In the genomic region with DNA sequence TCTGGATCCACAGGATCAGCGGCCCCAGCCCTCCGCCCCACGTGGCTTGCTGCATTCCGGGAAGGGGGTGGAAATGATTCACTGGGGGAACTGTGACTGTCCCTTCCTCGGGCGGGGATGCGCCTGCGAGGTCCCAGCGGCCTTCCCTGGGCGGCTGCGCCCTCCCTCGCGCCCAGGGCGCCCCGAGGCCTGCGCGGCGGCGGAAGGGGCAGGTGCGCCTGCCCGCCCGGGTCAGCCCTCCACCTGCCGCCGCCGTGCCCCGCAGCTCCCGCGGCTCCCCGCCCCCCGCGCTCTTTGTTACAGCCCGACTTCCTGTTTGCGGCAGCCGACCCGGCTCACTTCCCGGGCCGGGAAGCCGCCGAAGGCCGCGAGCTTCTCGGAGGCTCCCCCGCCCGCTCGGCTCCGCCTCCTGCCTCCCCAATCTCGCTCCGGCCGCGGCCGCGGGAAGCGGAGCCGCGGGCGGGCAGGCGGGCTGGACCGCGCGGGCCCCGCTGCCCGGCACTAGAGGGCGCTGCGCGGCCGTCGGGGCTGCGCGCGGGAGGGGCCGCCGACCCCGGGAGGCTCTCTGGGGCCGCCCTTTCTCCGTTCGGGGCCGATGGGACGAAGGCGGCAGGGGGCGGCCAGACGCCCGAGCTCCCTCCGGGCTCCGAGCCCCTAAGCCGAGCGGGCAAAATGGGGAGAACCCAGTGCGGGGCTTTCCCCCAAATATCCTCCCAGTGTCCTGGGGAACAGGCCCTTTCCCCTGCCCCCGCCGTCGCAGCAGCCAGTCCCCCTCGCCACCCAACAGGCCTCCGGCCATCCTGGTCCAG, we compare ENCODE assay signal across 8 cellular contexts. TPM values are rescaled to one million over a fixed set of nuclear protein-coding genes. Genes with fewer than 3 reads are reported as not detected.
DNase-seq lines count a peak whose midpoint lies in the region; ATAC-seq, FAIRE-seq and TF ChIP-seq lines count a peak whose summit lies in the region.

No MANE protein-coding gene starts in this region.

- H2AK5ac ChIP-seq in H1 (ENCODE audit: low read depth, low read length) (no peak overlapping the region), mesenchymal stem cell (ENCODE audit: low read length, severe bottlenecking) (no peak overlapping the region)

- H3K79me2 ChIP-seq in H1 (ENCODE audit: control insufficient read depth in 1 of 2, insufficient read depth in 2 of 2, low read length in 2 of 2): no peaks in the 10 kb centered on the region

- H3K36me3 Mint-ChIP-seq in activated CD8-positive, alpha-beta T cell treated with anti-CD3 and anti-CD28 coated beads for 36 hours (ENCODE audit: low read depth): no peaks in the 10 kb centered on the region

- peak overlapping the region; percentile 60 for H3K18ac ChIP-seq in H1 (ENCODE audit: extremely low read depth, low read length)
- H3K18ac ChIP-seq in mesenchymal stem cell (ENCODE audit: low read depth in 1 of 2, low read length in 2 of 2): peak overlapping the region; percentile 94 to 96

- H3K9me3 ChIP-seq in H1 (ENCODE audit: insufficient read depth in 2 of 2, low read depth in 1 of 2, low read length in 1 of 2) (no peaks in the 10 kb centered on the region), mesenchymal stem cell (ENCODE audit: control insufficient read depth, low read length) (no peaks in the 10 kb centered on the region)

- intact Hi-C loops in activated CD8-positive, alpha-beta T cell treated with anti-CD3 and anti-CD28 coated beads for 36 hours (cut with micrococcal nuclease): no loop called here

- peak overlapping the region; percentile 59 for H3K4me3 ChIP-seq in AG04449 (ENCODE audit: low read depth, low read length)
- peak overlapping the region; percentile 30 to 64 (median 52) for H3K4me3 ChIP-seq in H1 (ENCODE audit: extremely low read depth in 1 of 4, insufficient read depth in 2 of 4, low read depth in 3 of 4, low read length in 4 of 4)
- H3K4me3 ChIP-seq in mesenchymal stem cell (ENCODE audit: insufficient read depth in 1 of 2, low read depth in 1 of 2, low read length in 2 of 2): peak overlapping the region; percentile 59 to 77

- H2BK12ac ChIP-seq in H1 (ENCODE audit: low read depth, low read length) (peak overlapping the region; percentile 43; the same call in 1 of the 2 replicates), mesenchymal stem cell (ENCODE audit: low read length in 2 of 2) (peak overlapping the region; percentile 75 to 81)

- POLR2A ChIA-PET in AG04449 (lab: Yijun Ruan, JAX): interaction anchor here (0.6 to 3.6 kb wide), 7 partner anchors 12 to 176 kb away, joined by 3 to 54 read pairs (median 5); partner anchors contain the start of gene CHAC1
- POLR2A ChIA-PET in activated CD8-positive, alpha-beta T cell treated with anti-CD3 and anti-CD28 coated beads for 36 hours (lab: Charles Lee): interaction anchor here (0.8 to 5.5 kb wide), 12 partner anchors 12 to 289 kb away, joined by 3 to 67 read pairs (median 4); partner anchors contain the start of genes CHAC1, CHP1 and DLL4
- POLR2A ChIA-PET in H1 (lab: Charles Lee; ENCODE audit: partially characterized antibody): interaction anchor here (0.9 to 43.8 kb wide), 17 partner anchors 6 to 177 kb away, joined by 3 to 1505 read pairs (median 4); partner anchors contain the start of genes CHAC1, DLL4, RHOV and SPINT1

- no peak overlapping the region for H3K14ac ChIP-seq in H1 (ENCODE audit: insufficient read length)
- H3K14ac ChIP-seq in mesenchymal stem cell (ENCODE audit: low read length in 2 of 2): peak overlapping the region in 1 of 2 experiments; percentile 88

- ATAC-seq in GM18520 (IDR thresholded peaks at IDR 0.05; ENCODE audit: unreplicated experiment) (peak; percentile 64), HG03066 (IDR thresholded peaks at IDR 0.05; ENCODE audit: low read depth, unreplicated experiment) (peak; percentile 73)
- ATAC-seq in activated CD8-positive, alpha-beta T cell treated with anti-CD3 and anti-CD28 coated beads for 36 hours: peak; percentile 81

- DNase-seq in AG04449 (ENCODE audit: low read depth, low spot score) (no peak), NCI-H526 treated with DMSO at 0.1 percent for 48 hours (lab: John Stamatoyannopoulos, UW) (peak; percentile 49), H1 (ENCODE audit: low read depth in 1 of 2, low spot score in 2 of 2) (peak in 1 of 2 experiments; percentile 90), mesenchymal stem cell (peak; percentile 89)
- DNase-seq in activated CD8-positive, alpha-beta T cell treated with anti-CD3 and anti-CD28 coated beads for 36 hours: peak; percentile 78
- peak; percentile 30 to 33 for DNase-seq in stimulated activated CD8-positive, alpha-beta memory T cell treated with anti-CD3 and anti-CD28 coated beads, Interleukin-2, amount 100 ng/mL, for 1 hour (ENCODE audit: low read depth in 2 of 2)

- H3K36me3 ChIP-seq in H1 (ENCODE audit: control insufficient read depth in 2 of 4, insufficient read depth in 4 of 4, low read length in 3 of 4) (no peaks in the 10 kb centered on the region), mesenchymal stem cell (ENCODE audit: control insufficient read depth in 1 of 2, insufficient read depth in 2 of 2, low read depth in 1 of 2, low read length in 2 of 2) (no peaks in the 10 kb centered on the region)

- TF ChIP-seq POLR2A in H1 (IDR thresholded peaks at IDR 0.05; ENCODE audit: control extremely low read depth in 1 of 2, low read depth in 2 of 2, low read length in 2 of 2): no peak

- H3K9ac ChIP-seq in H1 (replicated peaks in 1 of 4; ENCODE audit: extremely low read depth in 1 of 4, low read depth in 3 of 4, low read length in 3 of 4) (peak overlapping the region in 3 of 4 experiments; percentile 57 to 74 (median 69); a peak in 6 of 7 replicates), mesenchymal stem cell (ENCODE audit: low read length) (peak overlapping the region; percentile 85)

- H4K91ac ChIP-seq in H1 (replicated peaks; ENCODE audit: insufficient read length, low read length) (peak overlapping the region; percentile 70), mesenchymal stem cell (ENCODE audit: low read length) (peak overlapping the region; percentile 91)

- FAIRE-seq in H1 (lab: Jason Lieb, UNC): no peak

- peak; percentile 36 to 71; a peak in 3 of 4 replicates for TF ChIP-seq RAD21 in H1 (IDR thresholded peaks at IDR 0.05 in 1 of 2, conservative IDR thresholded peaks at IDR 0.05 in 1 of 2; ENCODE audit: low read depth in 2 of 2, low read length in 2 of 2)

- no peak overlapping the region for H3K56ac ChIP-seq in H1 (replicated peaks; ENCODE audit: insufficient read length, low read depth, low read length)

- TF ChIP-seq CTCF in AG04449 (IDR thresholded peaks at IDR 0.05; ENCODE audit: insufficient read depth, low read length, missing control alignments): peak; percentile 39
- TF ChIP-seq CTCF in activated CD8-positive, alpha-beta T cell treated with anti-CD3 and anti-CD28 coated beads for 36 hours (IDR thresholded peaks at IDR 0.05): peak; percentile 63
- peak; percentile 71 to 80 (median 76) for TF ChIP-seq CTCF in H1 (IDR thresholded peaks at IDR 0.05; ENCODE audit: control extremely low read depth in 1 of 3, insufficient read depth in 1 of 3, low read depth in 1 of 3, low read length in 3 of 3)

- H3K27me3 Mint-ChIP-seq in activated CD8-positive, alpha-beta T cell treated with anti-CD3 and anti-CD28 coated beads for 36 hours: no peaks in the 10 kb centered on the region

- H4K8ac ChIP-seq in H1 (ENCODE audit: extremely low read depth, insufficient read depth, low read length): peak overlapping the region; percentile 97
- peak overlapping the region; percentile 98 for H4K8ac ChIP-seq in mesenchymal stem cell (ENCODE audit: low read length)

- peak overlapping the region; percentile 79 for H3K4me3 Mint-ChIP-seq in activated CD8-positive, alpha-beta T cell treated with anti-CD3 and anti-CD28 coated beads for 36 hours

- peak overlapping the region; percentile 64 to 92 for H3K4me2 ChIP-seq in H1 (ENCODE audit: insufficient read depth in 1 of 2, low read depth in 2 of 2, low read length in 2 of 2)
- H3K4me2 ChIP-seq in mesenchymal stem cell (ENCODE audit: low read length, poor library complexity, severe bottlenecking): peak overlapping the region; percentile 80

- peaks cover 5% of the 10 kb centered on the region; the same call in 1 of the 2 replicates for H3K23me2 ChIP-seq in H1 (ENCODE audit: low read depth, low read length)

- H3K4me1 Mint-ChIP-seq in activated CD8-positive, alpha-beta T cell treated with anti-CD3 and anti-CD28 coated beads for 36 hours (ENCODE audit: low read depth): peaks cover 34% of the 10 kb centered on the region

- H2AFZ ChIP-seq in H1 (ENCODE audit: low read length) (peak overlapping the region; percentile 92), mesenchymal stem cell (ENCODE audit: low read depth, low read length) (peak overlapping the region; percentile 86)

- no peak overlapping the region for H3K4ac ChIP-seq in H1 (replicated peaks; ENCODE audit: insufficient read length, low read depth, low read length)
- peak overlapping the region; percentile 89 to 93 for H3K4ac ChIP-seq in mesenchymal stem cell (ENCODE audit: low read depth in 1 of 2, low read length in 2 of 2)

- H3K79me1 ChIP-seq in H1 (ENCODE audit: low read depth, low read length): no peaks in the 10 kb centered on the region
- no peaks in the 10 kb centered on the region for H3K79me1 ChIP-seq in mesenchymal stem cell (replicated peaks; ENCODE audit: low read length, poor library complexity, severe bottlenecking)

- no peaks in the 10 kb centered on the region for H4K20me1 ChIP-seq in H1 (replicated peaks in 1 of 2; ENCODE audit: control insufficient read depth in 1 of 2, insufficient read depth in 2 of 2, low read length in 2 of 2)

- TF ChIP-seq EP300 in H1 (IDR thresholded peaks at IDR 0.05; ENCODE audit: borderline replicate concordance in 1 of 2, low read depth in 2 of 2, low read length in 2 of 2): 0 out of 3 replicates have a peak, but pooled peaks of 1 of the 2 experiments have one; percentile 23

- H2BK15ac ChIP-seq in H1 (ENCODE audit: low read length): peak overlapping the region; percentile 95; the same call in 1 of the 2 replicates
- peak overlapping the region; percentile 97 for H2BK15ac ChIP-seq in mesenchymal stem cell (ENCODE audit: low read depth, poor library complexity, severe bottlenecking)

- H3K27ac ChIP-seq in H1 (ENCODE audit: low read depth, low read length) (peak overlapping the region; percentile 58; the same call in 1 of the 2 replicates), mesenchymal stem cell (ENCODE audit: low read length, poor library complexity, severe bottlenecking) (no peak overlapping the region)

- CTCF ChIA-PET in AG04449 (lab: Yijun Ruan, JAX): interaction anchor here (0.6 to 7.9 kb wide), 53 partner anchors 7 to 342 kb away, joined by 3 to 179 read pairs (median 5); partner anchors contain the start of genes CHAC1, DLL4, PPP1R14D and VPS18
- CTCF ChIA-PET in activated CD8-positive, alpha-beta T cell treated with anti-CD3 and anti-CD28 coated beads for 36 hours (lab: Charles Lee): interaction anchor here (0.5 to 5.9 kb wide), 44 partner anchors 12 to 844 kb away, joined by 3 to 106 read pairs (median 4); partner anchors contain the start of genes CHAC1, CHP1, DLL4 and EXD1
- CTCF ChIA-PET in H1 (lab: Charles Lee; ENCODE audit: partially characterized antibody): interaction anchor here (0.7 to 33.1 kb wide), 26 partner anchors 10 to 257 kb away, joined by 3 to 590 read pairs (median 6); partner anchors contain the start of genes CHAC1, DLL4 and VPS18

- H3K9me3 Mint-ChIP-seq in activated CD8-positive, alpha-beta T cell treated with anti-CD3 and anti-CD28 coated beads for 36 hours: no peaks in the 10 kb centered on the region

- peaks cover 0 to 28% (median 12%) of the 10 kb centered on the region in 4 experiments; a peak in 6 of 7 replicates for H3K4me1 ChIP-seq in H1 (replicated peaks in 1 of 4; ENCODE audit: control insufficient read depth in 3 of 4, insufficient read depth in 4 of 4, low read length in 3 of 4)
- H3K4me1 ChIP-seq in mesenchymal stem cell (ENCODE audit: control insufficient read depth, insufficient read depth, low read depth, low read length): peaks cover 31% of the 10 kb centered on the region

- 0 out of 2 replicates have a peak overlapping the region, but pooled peaks have one; percentile 32 for H2BK20ac ChIP-seq in H1 (ENCODE audit: low read length)

- H2BK120ac ChIP-seq in H1 (replicated peaks; ENCODE audit: low read depth, low read length) (no peak overlapping the region), mesenchymal stem cell (ENCODE audit: low read depth, low read length) (peak overlapping the region; percentile 86)

- H2BK5ac ChIP-seq in H1 (ENCODE audit: low read depth, low read length) (no peak overlapping the region), mesenchymal stem cell (ENCODE audit: low read depth, low read length, poor library complexity, severe bottlenecking) (no peak overlapping the region)

- H3K23ac ChIP-seq in H1 (ENCODE audit: insufficient read length): no peak overlapping the region
- peak overlapping the region in 1 of 2 experiments; percentile 78 for H3K23ac ChIP-seq in mesenchymal stem cell (ENCODE audit: low read length in 2 of 2)

- 5% methylated on average over 63 of the region's 92 CpGs; no CpG with 5 or more reads in 1 of the 2 experiments for WGBS in H1 (ENCODE audit: extremely low coverage in 1 of 2, insufficient coverage in 1 of 2, insufficient read length in 1 of 2, insufficient replicate concordance in 2 of 2, low coverage in 1 of 2, low lambda C conversion rate in 2 of 2, missing lambda C conversion rate in 1 of 2), 2 experiments
- WGBS in mesenchymal stem cell: 1% methylated on average over 81 of the region's 92 CpGs

- H3K27me3 ChIP-seq in H1 (replicated peaks in 1 of 4; ENCODE audit: control insufficient read depth in 3 of 4, extremely low read depth in 1 of 4, insufficient read depth in 3 of 4, low read length in 3 of 4): peaks cover 0 to 25% (median 16%) of the 10 kb centered on the region in 4 experiments; a peak in 6 of 7 replicates
- H3K27me3 ChIP-seq in mesenchymal stem cell (ENCODE audit: control insufficient read depth in 1 of 2, insufficient read depth in 1 of 2, low read length in 2 of 2): peaks cover 3 to 8% of the 10 kb centered on the region in 2 experiments

- H3K27ac Mint-ChIP-seq in activated CD8-positive, alpha-beta T cell treated with anti-CD3 and anti-CD28 coated beads for 36 hours: peak overlapping the region; percentile 74

- H4K5ac ChIP-seq in H1 (ENCODE audit: insufficient read length, low read depth, low read length): no peak overlapping the region

RNA-seq across cellular contexts. Expression of gene CHAC1, which starts 11.5 kb away (rescaled TPM):
- 10 to 100 TPM; 21.9 to 22.6 TPM for total RNA-seq in activated CD8-positive, alpha-beta T cell treated with anti-CD3 and anti-CD28 coated beads for 36 hours
- 28.7 and 34.3 TPM in 2 replicates for total RNA-seq in H1 (2021; fragmentation: NEBNext Ultra II Directional; extraction: Animal tissue kit (Norgen Biotek cat#: 25700))
- 159 and 215 TPM in 2 replicates for polyA plus RNA-seq in H1 (2011; rRNA removed)
- 112 TPM for polyA plus RNA-seq in H1 (2011; cell fraction: cytosol; rRNA removed)
- 104 TPM for polyA plus RNA-seq in H1 (2011; cell fraction: nucleus; rRNA removed)
- polyA plus RNA-seq in H1 (2012, experiment 1 of 2): 33.4 to 49.1 TPM (median 43.9 TPM) in 4 replicates
- 56.2 TPM for polyA plus RNA-seq in H1 (2012, experiment 2 of 2)
- 17.9 TPM for polyA plus RNA-seq in H1 (2013, experiment 1 of 2)
- polyA plus RNA-seq in H1 (2013, experiment 2 of 2): 16.9 TPM
- 55.7 and 84.0 TPM in 2 replicates for polyA minus RNA-seq in H1 (2011; rRNA and poly(A)+ RNA removed)
- 89.2 TPM for polyA minus RNA-seq in H1 (2011; cell fraction: cytosol; rRNA and poly(A)+ RNA removed)
- 65.8 TPM for polyA minus RNA-seq in H1 (2011; cell fraction: nucleus; rRNA and poly(A)+ RNA removed)
- 88.1 TPM for polyA plus RNA-seq in mesenchymal stem cell (2013, experiment 1 of 2)
- polyA plus RNA-seq in mesenchymal stem cell (2013, experiment 2 of 2): 81.3 TPM

RNA-seq across cellular contexts. Expression of gene DLL4, which starts 12.6 kb away (rescaled TPM):
- not detected for total RNA-seq in activated CD8-positive, alpha-beta T cell treated with anti-CD3 and anti-CD28 coated beads for 36 hours
- 0.48 and 0.60 TPM in 2 replicates for total RNA-seq in H1 (2021; fragmentation: NEBNext Ultra II Directional; extraction: Animal tissue kit (Norgen Biotek cat#: 25700))
- 0.22 and 0.23 TPM in 2 replicates for polyA plus RNA-seq in H1 (2011; rRNA removed)
- polyA plus RNA-seq in H1 (2011; cell fraction: cytosol; rRNA removed): 0.21 TPM
- polyA plus RNA-seq in H1 (2011; cell fraction: nucleus; rRNA removed): 1.0 TPM
- 0.12 to 0.18 TPM (median 0.17 TPM) in 3 of 4 replicates, not detected in the other for polyA plus RNA-seq in H1 (2012, experiment 1 of 2)
- polyA plus RNA-seq in H1 (2012, experiment 2 of 2): 0.16 TPM
- polyA plus RNA-seq in H1 (2013, experiment 1 of 2): 0.20 TPM
- 0.20 TPM for polyA plus RNA-seq in H1 (2013, experiment 2 of 2)
- polyA minus RNA-seq in H1 (2011; rRNA and poly(A)+ RNA removed): 0.27 and 0.85 TPM in 2 replicates
- not detected for polyA minus RNA-seq in H1 (2011; cell fraction: cytosol; rRNA and poly(A)+ RNA removed)
- 2.5 TPM for polyA minus RNA-seq in H1 (2011; cell fraction: nucleus; rRNA and poly(A)+ RNA removed)
- 25.3 TPM for polyA plus RNA-seq in mesenchymal stem cell (2013, experiment 1 of 2)
- polyA plus RNA-seq in mesenchymal stem cell (2013, experiment 2 of 2): 25.3 TPM

RNA-seq across cellular contexts. Expression of gene VPS18, which starts 47.5 kb away (rescaled TPM):
- total RNA-seq in activated CD8-positive, alpha-beta T cell treated with anti-CD3 and anti-CD28 coated beads for 36 hours: 1 to 10 TPM; 6.1 TPM
- total RNA-seq in H1 (2021; fragmentation: NEBNext Ultra II Directional; extraction: Animal tissue kit (Norgen Biotek cat#: 25700)): 31.9 and 32.7 TPM in 2 replicates
- 28.9 and 32.9 TPM in 2 replicates for polyA plus RNA-seq in H1 (2011; rRNA removed)
- 27.4 TPM for polyA plus RNA-seq in H1 (2011; cell fraction: cytosol; rRNA removed)
- polyA plus RNA-seq in H1 (2011; cell fraction: nucleus; rRNA removed): 35.6 TPM
- polyA plus RNA-seq in H1 (2012, experiment 1 of 2): 19.1 to 31.3 TPM (median 29.5 TPM) in 4 replicates
- 32.6 TPM for polyA plus RNA-seq in H1 (2012, experiment 2 of 2)
- polyA plus RNA-seq in H1 (2013, experiment 1 of 2): 12.6 TPM
- polyA plus RNA-seq in H1 (2013, experiment 2 of 2): 11.3 TPM
- polyA minus RNA-seq in H1 (2011; rRNA and poly(A)+ RNA removed): 65.4 and 80.3 TPM in 2 replicates
- 39.1 TPM for polyA minus RNA-seq in H1 (2011; cell fraction: cytosol; rRNA and poly(A)+ RNA removed)
- 31.4 TPM for polyA minus RNA-seq in H1 (2011; cell fraction: nucleus; rRNA and poly(A)+ RNA removed)
- 30.6 TPM for polyA plus RNA-seq in mesenchymal stem cell (2013, experiment 1 of 2)
- 29.8 TPM for polyA plus RNA-seq in mesenchymal stem cell (2013, experiment 2 of 2)
